17 cellular contexts compared by ENCODE assay signal in the genomic region with DNA sequence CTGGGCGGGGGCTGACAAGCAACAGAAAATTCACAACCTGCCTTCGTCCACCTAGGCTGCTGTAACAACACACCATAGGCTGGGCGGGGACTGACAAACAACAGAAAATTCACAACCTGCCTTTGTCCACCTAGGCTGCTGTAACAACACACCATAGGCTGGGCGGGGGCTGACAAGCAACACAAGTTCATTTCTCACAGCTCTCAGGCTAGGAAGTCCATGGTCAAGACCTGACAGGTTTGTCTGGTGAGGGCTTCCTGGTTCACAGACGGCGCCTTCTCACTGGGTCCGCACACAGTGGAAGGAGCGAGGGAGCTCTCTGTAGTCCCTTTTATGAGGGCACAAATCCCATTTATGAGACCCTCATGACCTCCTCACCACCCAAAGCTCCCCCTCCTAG. TPM values are rescaled to one million over a fixed set of nuclear protein-coding genes. Genes with fewer than 3 reads are reported as not detected.
DNase-seq lines count a peak whose midpoint lies in the region; ATAC-seq, FAIRE-seq and TF ChIP-seq lines count a peak whose summit lies in the region.
"Had no signal": no experiment of that assay in that cellular context is flagged by ENCODE, and none has a peak within 500 bp of the region (broad histone marks: within the 10 kb centered on the region; RNA-seq: fewer than 3 reads in every experiment).

No MANE protein-coding gene starts in this region.

- peak overlapping the region; percentile 21 for H3K4me2 ChIP-seq in BLaER1

- H3K27me3 ChIP-seq in BLaER1 (no peaks in the 10 kb centered on the region), bronchial epithelial cell (ENCODE audit: control insufficient read depth, insufficient read depth, low read length) (no peaks in the 10 kb centered on the region), foreskin keratinocyte (no peaks in the 10 kb centered on the region), pancreas (no peaks in the 10 kb centered on the region), gastroesophageal sphincter (no peaks in the 10 kb centered on the region)
- H3K27me3 ChIP-seq in CD4-positive, alpha-beta memory T cell (ENCODE audit: insufficient read depth, low read length), result no peaks in the 10 kb centered on the region

- no peak for TF ChIP-seq EP300 in gastroesophageal sphincter (IDR thresholded peaks at IDR 0.05)

- H3K36me3 ChIP-seq in BLaER1 (peaks cover 15% of the 10 kb centered on the region; the same call in 1 of the 2 replicates), bronchial epithelial cell (ENCODE audit: control insufficient read depth, insufficient read depth, low read length) (no peaks in the 10 kb centered on the region), pancreas (no peaks in the 10 kb centered on the region), gastroesophageal sphincter (no peaks in the 10 kb centered on the region)
- no peaks in the 10 kb centered on the region for H3K36me3 ChIP-seq in CD4-positive, alpha-beta memory T cell (ENCODE audit: insufficient read depth, low read length)

- CTCF ChIA-PET in CD4-positive, alpha-beta memory T cell (lab: Charles Lee; ENCODE audit: partially characterized antibody), result no interaction called here

- no peak for FAIRE-seq in bronchial epithelial cell (lab: Jason Lieb, UNC)
- FAIRE-seq in pancreas (lab: Jason Lieb, UNC), result no peak
- FAIRE-seq: A204.1 had no signal

- H3K27ac ChIP-seq in BLaER1 (no peak overlapping the region), foreskin keratinocyte (peak overlapping the region; percentile 70), pancreas (peak overlapping the region in 1 of 4 donors; percentile 10), gastroesophageal sphincter (peak overlapping the region in 2 of 4 donors; percentile 2 to 27)
- H3K27ac ChIP-seq in CD4-positive, alpha-beta memory T cell (ENCODE audit: low read depth, low read length), result no peak overlapping the region
- H3K27ac ChIP-seq: BLaER1 treated with 17β-estradiol and CSF1 and Interleukin-3, amounts not matched to agents 10 nM and 100 nM had no signal

- H3K4me1 ChIP-seq in BLaER1 (peaks cover 43% of the 10 kb centered on the region), foreskin keratinocyte (peaks cover 13% of the 10 kb centered on the region), pancreas (peaks cover 0 to 10% (median 3%) of the 10 kb centered on the region in 3 donors), gastroesophageal sphincter (peaks cover 0 to 84% (median 7%) of the 10 kb centered on the region in 3 donors)
- no peaks in the 10 kb centered on the region for H3K4me1 ChIP-seq in CD4-positive, alpha-beta memory T cell (ENCODE audit: insufficient read depth, low read length)

- H3K9me3 ChIP-seq in BLaER1 (peaks cover 12% of the 10 kb centered on the region), pancreas (no peaks in the 10 kb centered on the region), gastroesophageal sphincter (no peaks in the 10 kb centered on the region)
- H3K9me3 ChIP-seq in CD4-positive, alpha-beta memory T cell (ENCODE audit: control insufficient read depth in 1 of 2, low read length in 2 of 2), result no peaks in the 10 kb centered on the region

- intact Hi-C loops in pancreas (cut with DNase I), result no loop called here
- intact Hi-C loops in CD4-positive, alpha-beta memory T cell (cut with micrococcal nuclease), result no loop called here

- H3K4me3 Mint-ChIP-seq in CD4-positive, alpha-beta memory T cell, result no peak overlapping the region

- DNase-seq in bronchial epithelial cell (ENCODE audit: low read depth) (peak; percentile 39), foreskin keratinocyte (peak; percentile 37 to 68), pancreas (peak in 1 of 6 donors; percentile 41), H4 (ENCODE audit: low spot score) (no peak)
- no peak for DNase-seq in CD4-positive, alpha-beta memory T cell
- DNase-seq: DMS79 treated with DMSO at 0.1 percent for 48 hours, NCI-H187 treated with DMSO at 0.1 percent for 48 hours, NCI-H2171, NCI-H446 treated with DMSO at 0.1 percent for 48 hours, NCI-H748 treated with DMSO at 0.1 percent for 48 hours, OCI-M1, RPMI8226 had no signal

- H3K4me3 ChIP-seq in BLaER1 (no peak overlapping the region), bronchial epithelial cell (ENCODE audit: low read depth, low read length) (no peak overlapping the region), pancreas (no peak overlapping the region), gastroesophageal sphincter (no peak overlapping the region)
- H3K4me3 ChIP-seq in CD4-positive, alpha-beta memory T cell (ENCODE audit: low read length in 2 of 2), result no peak overlapping the region
- H3K4me3 ChIP-seq: BLaER1 treated with 17β-estradiol and CSF1 and Interleukin-3, amounts not matched to agents 10 nM and 100 nM had no signal

- H3K27ac Mint-ChIP-seq in CD4-positive, alpha-beta memory T cell, result peak overlapping the region in 1 of 7 donors; percentile 37

- POLR2A ChIA-PET in CD4-positive, alpha-beta memory T cell (lab: Charles Lee; ENCODE audit: partially characterized antibody), result no interaction called here

- peaks cover 0 to 1% (median 0%) of the 10 kb centered on the region in 4 donors for H3K4me1 Mint-ChIP-seq in CD4-positive, alpha-beta memory T cell

- no peaks in the 10 kb centered on the region for H3K9me3 Mint-ChIP-seq in CD4-positive, alpha-beta memory T cell

- H3K9ac ChIP-seq in BLaER1, result no peak overlapping the region
- H3K9ac ChIP-seq: BLaER1 treated with 17β-estradiol and CSF1 and Interleukin-3, amounts not matched to agents 10 nM and 100 nM had no signal

- no peak for TF ChIP-seq CTCF in bronchial epithelial cell (IDR thresholded peaks at IDR 0.05; ENCODE audit: insufficient read depth, low read length, severe bottlenecking)
- no peak for TF ChIP-seq CTCF in foreskin keratinocyte (conservative IDR thresholded peaks at IDR 0.05)
- TF ChIP-seq CTCF in pancreas (IDR thresholded peaks at IDR 0.05), result no peak
- no peak for TF ChIP-seq CTCF in gastroesophageal sphincter (IDR thresholded peaks at IDR 0.05)

- H3K36me3 Mint-ChIP-seq in CD4-positive, alpha-beta memory T cell, result no peaks in the 10 kb centered on the region

- WGBS in pancreas, 2 donors, result 42 to 54% methylated on average over 8 of the region's 8 CpGs
- WGBS in gastroesophageal sphincter (ENCODE audit: low coverage in 1 of 2), 2 donors, result 73 to 90% methylated on average over 2 to 4 of the region's 8 CpGs

- ATAC-seq in foreskin keratinocyte (peak; percentile 69), pancreas (peak; percentile 73 to 86 (median 80)), GM19351 (IDR thresholded peaks at IDR 0.05; ENCODE audit: unreplicated experiment) (no peak), gastroesophageal sphincter (no peak)

- H4K20me1 ChIP-seq in BLaER1, result peaks cover 99% of the 10 kb centered on the region

- H3K27me3 Mint-ChIP-seq in CD4-positive, alpha-beta memory T cell, result peaks cover 9 to 20% of the 10 kb centered on the region in 2 donors

- no peak for TF ChIP-seq POLR2A in gastroesophageal sphincter (IDR thresholded peaks at IDR 0.05)

RNA-seq across cellular contexts. Expression of a gene that starts 52.2 kb away (rescaled TPM):
- total RNA-seq in bronchial epithelial cell, result 0.53 and 0.64 TPM in 2 replicates
- total RNA-seq in foreskin keratinocyte, result 4.7 and 5.0 TPM in 2 replicates
- 1.2 and 1.3 TPM in 2 replicates for polyA plus RNA-seq in foreskin keratinocyte
- total RNA-seq in pancreas, result 10 to 100 TPM in 1 of 6 donors, 1 to 10 TPM in 5; 6.8 to 11.8 (median 7.6) TPM
- 1 to 10 TPM; 4.3 to 5.5 TPM for polyA plus RNA-seq in pancreas
- 2.2 and 2.3 TPM in 2 replicates for total RNA-seq in H4 (2014; rRNA removed; shearing (Covaris generic))
- 1 to 10 TPM; 5.7 to 6.0 TPM for total RNA-seq in CD4-positive, alpha-beta memory T cell
- 1 to 10 TPM; 1.1 to 2.1 TPM for polyA plus RNA-seq in CD4-positive, alpha-beta memory T cell
- 10 to 100 TPM; 40.8 to 73.8 (median 47.7) TPM for total RNA-seq in gastroesophageal sphincter

Comparison
In these comparisons a context has a peak if more than half of its experiments do, and no peak if none do; other contexts are left out.
1. DNase-seq: peak in bronchial epithelial cell (single experiment) and foreskin keratinocyte (2 of 2); none in H4 (single experiment) and CD4-positive, alpha-beta memory T cell (0 of 5).
2. ATAC-seq: peak in foreskin keratinocyte (single experiment) and pancreas (4 of 4); none in GM19351 (single experiment) and gastroesophageal sphincter (single experiment).